ENCODE assay signal across 13 cellular contexts in genomic region chr18:10015288-10015701, GRCh38.
DNase-seq lines count a peak whose midpoint lies in the region; ATAC-seq and TF ChIP-seq lines count a peak whose summit lies in the region.
"Had no signal": no experiment of that assay in that cellular context is flagged by ENCODE, and none has a peak within 500 bp of the region (broad histone marks: within the 10 kb centered on the region; RNA-seq: fewer than 3 reads in every experiment).

No MANE protein-coding gene starts in this region.

- no peaks in the 10 kb centered on the region for H3K36me3 ChIP-seq in fibroblast of lung (ENCODE audit: control insufficient read depth, insufficient read depth, low read length)
- H3K36me3 ChIP-seq: colonic mucosa, neural progenitor cell had no signal

- DNase-seq in AG20443 (ENCODE audit: low spot score) (peak; percentile 38), RPMI7951 (ENCODE audit: low read depth) (peak; percentile 61), fibroblast of lung (ENCODE audit: low read depth in 2 of 2) (peak in 1 of 2 donors; percentile 75), NCI-H2196 (lab: John Stamatoyannopoulos, UW; ENCODE audit: unreplicated experiment) (no peak)
- no peak for DNase-seq in stimulated activated CD4-positive, alpha-beta T cell treated with anti-CD3 and anti-CD28 coated beads, Interleukin-4, amount 100 ng/mL, for 4 hours
- DNase-seq: activated gamma-delta T cell; colonic mucosa; NCI-H2171 treated with DMSO at 0.1 percent for 48 hours; stimulated activated CD4-positive, alpha-beta T cell treated with anti-CD3 and anti-CD28 coated beads, Interleukin-1b, Interleukin-23, amount 100 ng/mL, for 48 hours had no signal

- H3K36me3 Mint-ChIP-seq in nephron (ENCODE audit: low read depth): no peaks in the 10 kb centered on the region
- H3K36me3 Mint-ChIP-seq: neural progenitor cell had no signal

- no peak overlapping the region for H2AFZ ChIP-seq in fibroblast of lung (ENCODE audit: low read length)

- peak overlapping the region; percentile 36 for H3K4me2 ChIP-seq in fibroblast of lung (ENCODE audit: extremely low read depth, insufficient read depth, low read length)
- H3K4me2 ChIP-seq: neural progenitor cell had no signal

- H3K9ac ChIP-seq in fibroblast of lung (ENCODE audit: insufficient read depth, low read length): no peak overlapping the region
- H3K9ac ChIP-seq: neural progenitor cell had no signal

- TF ChIP-seq CTCF in fibroblast of lung (conservative IDR thresholded peaks at IDR 0.05 in 1 of 2, IDR thresholded peaks at IDR 0.05 in 1 of 2; ENCODE audit: low read depth in 1 of 2, low read length in 2 of 2): no peak
- no peak for TF ChIP-seq CTCF in nephron (IDR thresholded peaks at IDR 0.05; ENCODE audit: unreplicated experiment in 3 of 3)

- H3K79me2 ChIP-seq in fibroblast of lung (ENCODE audit: control insufficient read depth, insufficient read depth, low read length): no peaks in the 10 kb centered on the region

- no peak overlapping the region for H3K4me3 Mint-ChIP-seq in nephron
- H3K4me3 Mint-ChIP-seq: neural progenitor cell had no signal

- peaks cover 15% of the 10 kb centered on the region for H3K27me3 Mint-ChIP-seq in nephron (ENCODE audit: low read depth)

- peak overlapping the region in 2 of 3 experiments; percentile 9 to 37 for H3K27ac Mint-ChIP-seq in nephron
- H3K27ac Mint-ChIP-seq: neural progenitor cell had no signal

- H4K20me1 ChIP-seq in fibroblast of lung (ENCODE audit: control insufficient read depth, extremely low read depth, insufficient read depth, low read length): no peaks in the 10 kb centered on the region

- no peaks in the 10 kb centered on the region for H3K27me3 ChIP-seq in fibroblast of lung (ENCODE audit: control insufficient read depth, insufficient read depth, low read length)
- H3K27me3 ChIP-seq: colonic mucosa, neural progenitor cell had no signal

- peaks cover 25% of the 10 kb centered on the region for H3K4me1 Mint-ChIP-seq in nephron

- H3K4me1 ChIP-seq in fibroblast of lung (ENCODE audit: control insufficient read depth, extremely low read depth, insufficient read depth, low read length): peaks cover 23% of the 10 kb centered on the region
- H3K4me1 ChIP-seq: colonic mucosa, neural progenitor cell had no signal

- no peak for ATAC-seq in activated CD4-positive, CD25-positive, alpha-beta regulatory T cell treated with anti-CD3 and anti-CD28 coated beads, Interleukin-2, amount 50 U/mL, for 24 hours
- ATAC-seq in GM21723 (IDR thresholded peaks at IDR 0.05; ENCODE audit: unreplicated experiment): no peak

- H3K27ac ChIP-seq in fibroblast of lung (ENCODE audit: insufficient read depth, low read length): no peak overlapping the region
- H3K27ac ChIP-seq: colonic mucosa, neural progenitor cell had no signal

- no peaks in the 10 kb centered on the region for H3K9me3 Mint-ChIP-seq in nephron

- H3K9me3 ChIP-seq in fibroblast of lung (ENCODE audit: control insufficient read depth, insufficient read depth, low read depth, low read length): no peaks in the 10 kb centered on the region
- H3K9me3 ChIP-seq: colonic mucosa had no signal

- no peak overlapping the region for H3K4me3 ChIP-seq in fibroblast of lung (replicated peaks in 1 of 4; ENCODE audit: control extremely low read depth in 1 of 4, insufficient read depth in 1 of 4, low read depth in 3 of 4, low read length in 4 of 4)
- H3K4me3 ChIP-seq: colonic mucosa, neural progenitor cell had no signal

Comparison
In these comparisons a context has a peak if more than half of its experiments do, and no peak if none do; other contexts are left out.
1. DNase-seq: peak in AG20443 (single experiment) and RPMI7951 (single experiment); none in stimulated activated CD4-positive, alpha-beta T cell treated with anti-CD3 and anti-CD28 coated beads, Interleukin-4, amount 100 ng/mL, for 4 hours (0 of 2) and NCI-H2196 (single experiment).